In the genomic region with DNA sequence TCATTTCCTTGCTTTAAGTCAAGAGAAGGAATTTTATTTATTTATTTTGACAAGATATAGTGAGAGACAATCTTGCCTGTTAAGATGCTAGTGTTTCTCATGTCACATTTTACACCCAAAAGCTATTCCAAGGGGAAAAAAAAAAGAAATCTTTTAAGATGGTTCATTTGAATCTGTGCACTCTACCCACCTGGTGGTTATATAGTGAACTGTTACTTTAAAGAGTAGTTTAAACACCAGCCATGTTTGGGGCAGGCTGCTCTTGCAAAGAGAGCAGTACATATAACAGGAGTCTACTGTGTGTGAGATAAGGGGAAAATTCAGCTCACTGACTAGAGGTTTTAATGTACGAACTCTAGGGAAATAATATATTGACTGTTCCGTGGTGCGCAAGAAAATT, we compare ENCODE assay signal across 16 cellular contexts. TPM values are rescaled to one million over a fixed set of nuclear protein-coding genes. Genes with fewer than 3 reads are reported as not detected.
DNase-seq lines count a peak whose midpoint lies in the region; ATAC-seq and TF ChIP-seq lines count a peak whose summit lies in the region.
"Had no signal": no experiment of that assay in that cellular context is flagged by ENCODE, and none has a peak within 500 bp of the region (broad histone marks: within the 10 kb centered on the region; RNA-seq: fewer than 3 reads in every experiment).

No MANE protein-coding gene starts in this region.

- H3K27ac Mint-ChIP-seq in activated CD8-positive, alpha-beta T cell treated with anti-CD3 and anti-CD28 coated beads, Interleukin-2, amount 10 ng/mL, durations not matched to agents 7 days and 5 days, result no peak overlapping the region
- H3K27ac Mint-ChIP-seq in activated CD4-positive, alpha-beta T cell treated with anti-CD3 and anti-CD28 coated beads for 36 hours, result no peak overlapping the region
- H3K27ac Mint-ChIP-seq: activated naive CD8-positive, alpha-beta T cell treated with anti-CD3 and anti-CD28 coated beads for 36 hours had no signal

- no peaks in the 10 kb centered on the region for H3K4me1 ChIP-seq in Panc1 (ENCODE audit: control insufficient read depth, insufficient read depth, low read length)
- H3K4me1 ChIP-seq in foreskin keratinocyte, result no peaks in the 10 kb centered on the region
- H3K4me1 ChIP-seq: parathyroid adenoma had no signal

- no TSS peak for BruUV-seq in Panc1 (replicated peaks; lab: Mats Ljungman, UMichigan)

- H3K27me3 ChIP-seq in Panc1 (ENCODE audit: control insufficient read depth, insufficient read depth, low read length), result peaks cover 22% of the 10 kb centered on the region
- peaks cover 9% of the 10 kb centered on the region for H3K27me3 ChIP-seq in foreskin keratinocyte

- no peaks in the 10 kb centered on the region for H3K9me3 Mint-ChIP-seq in activated CD8-positive, alpha-beta T cell treated with anti-CD3 and anti-CD28 coated beads, Interleukin-2, amount 10 ng/mL, durations not matched to agents 7 days and 5 days (ENCODE audit: insufficient read depth)
- no peaks in the 10 kb centered on the region for H3K9me3 Mint-ChIP-seq in activated CD4-positive, alpha-beta T cell treated with anti-CD3 and anti-CD28 coated beads for 36 hours (ENCODE audit: low read depth)
- H3K9me3 Mint-ChIP-seq: activated naive CD8-positive, alpha-beta T cell treated with anti-CD3 and anti-CD28 coated beads for 36 hours had no signal

- TF ChIP-seq CTCF in Panc1 (IDR thresholded peaks at IDR 0.05) (peak; percentile 20; the same call in 1 of the 2 replicates), foreskin keratinocyte (conservative IDR thresholded peaks at IDR 0.05) (no peak)

- no peaks in the 10 kb centered on the region for H3K36me3 ChIP-seq in Panc1 (ENCODE audit: control insufficient read depth, insufficient read depth, low read length)
- H3K36me3 ChIP-seq: heart left ventricle, suprapubic skin had no signal

- no peaks in the 10 kb centered on the region for H3K36me3 Mint-ChIP-seq in activated CD8-positive, alpha-beta T cell treated with anti-CD3 and anti-CD28 coated beads, Interleukin-2, amount 10 ng/mL, durations not matched to agents 7 days and 5 days (ENCODE audit: low read depth)
- H3K36me3 Mint-ChIP-seq in activated CD4-positive, alpha-beta T cell treated with anti-CD3 and anti-CD28 coated beads for 36 hours (ENCODE audit: low read depth), result no peaks in the 10 kb centered on the region
- H3K36me3 Mint-ChIP-seq: activated naive CD8-positive, alpha-beta T cell treated with anti-CD3 and anti-CD28 coated beads for 36 hours had no signal

- POLR2A ChIA-PET in Panc1 (lab: Charles Lee), result no interaction called here
- POLR2A ChIA-PET in activated CD8-positive, alpha-beta T cell treated with anti-CD3 and anti-CD28 coated beads, Interleukin-2, amount 10 ng/mL, durations not matched to agents 7 days and 5 days (lab: Charles Lee), result no interaction called here
- POLR2A ChIA-PET in activated CD4-positive, alpha-beta T cell treated with anti-CD3 and anti-CD28 coated beads for 36 hours (lab: Charles Lee), result no interaction called here

- CTCF ChIA-PET in Panc1 (lab: Charles Lee), result no interaction called here
- CTCF ChIA-PET in activated CD8-positive, alpha-beta T cell treated with anti-CD3 and anti-CD28 coated beads, Interleukin-2, amount 10 ng/mL, durations not matched to agents 7 days and 5 days (lab: Charles Lee), result no interaction called here
- CTCF ChIA-PET in activated CD4-positive, alpha-beta T cell treated with anti-CD3 and anti-CD28 coated beads for 36 hours (lab: Charles Lee), result interaction anchor here (0.6 to 1.4 kb wide), 2 partner anchors 10 to 1064 kb away, joined by 3 read pairs; no protein-coding TSS in a partner anchor

- ATAC-seq in GM18519 (IDR thresholded peaks at IDR 0.05; ENCODE audit: low FRiP score, unreplicated experiment), result peak; percentile 52
- ATAC-seq in Panc1, result no peak
- no peak for ATAC-seq in activated CD8-positive, alpha-beta T cell treated with anti-CD3 and anti-CD28 coated beads, Interleukin-2, amount 10 ng/mL, durations not matched to agents 7 days and 5 days
- no peak for ATAC-seq in HG03378 (IDR thresholded peaks at IDR 0.05; ENCODE audit: unreplicated experiment)
- no peak for ATAC-seq in foreskin keratinocyte
- no peak for ATAC-seq in activated CD4-positive, alpha-beta T cell treated with anti-CD3 and anti-CD28 coated beads for 36 hours
- ATAC-seq: heart left ventricle had no signal

- DNase-seq in NCI-H1417 (lab: John Stamatoyannopoulos, UW) (peak; percentile 15 to 89 (median 76)), Panc1 (ENCODE audit: low read depth, low spot score) (no peak), left kidney (ENCODE audit: low read depth, low spot score) (peak; percentile 31), foreskin keratinocyte (no peak)
- no peak for DNase-seq in activated CD8-positive, alpha-beta T cell treated with anti-CD3 and anti-CD28 coated beads, Interleukin-2, amount 10 ng/mL, durations not matched to agents 7 days and 5 days
- DNase-seq in activated CD4-positive, alpha-beta T cell treated with anti-CD3 and anti-CD28 coated beads for 36 hours, result no peak
- DNase-seq: activated naive CD8-positive, alpha-beta T cell treated with anti-CD3 and anti-CD28 coated beads for 36 hours; dermis blood vessel endothelial cell; heart left ventricle; mammary epithelial cell; NCI-H2107; SW 1271 had no signal

- H3K27ac ChIP-seq in Panc1 (ENCODE audit: low read length) (no peak overlapping the region), foreskin keratinocyte (no peak overlapping the region)
- H3K27ac ChIP-seq: heart left ventricle, parathyroid adenoma, suprapubic skin had no signal

- intact Hi-C loops in Panc1 (cut with micrococcal nuclease; ENCODE audit: unreplicated experiment), result no loop called here
- intact Hi-C loops in activated CD4-positive, alpha-beta T cell treated with anti-CD3 and anti-CD28 coated beads for 36 hours (cut with DNase I, micrococcal nuclease), result no loop called here

- peaks cover 8% of the 10 kb centered on the region for H3K4me1 Mint-ChIP-seq in activated CD8-positive, alpha-beta T cell treated with anti-CD3 and anti-CD28 coated beads, Interleukin-2, amount 10 ng/mL, durations not matched to agents 7 days and 5 days (ENCODE audit: low read depth)
- peaks cover 10% of the 10 kb centered on the region for H3K4me1 Mint-ChIP-seq in activated CD4-positive, alpha-beta T cell treated with anti-CD3 and anti-CD28 coated beads for 36 hours

- no peaks in the 10 kb centered on the region for H3K9me3 ChIP-seq in Panc1 (ENCODE audit: control insufficient read depth, insufficient read depth, low read depth, low read length)
- H3K9me3 ChIP-seq: heart left ventricle, suprapubic skin had no signal

- H3K4me3 ChIP-seq in Panc1 (ENCODE audit: low read depth in 2 of 2, low read length in 2 of 2), result no peak overlapping the region
- H3K4me3 ChIP-seq: heart left ventricle, suprapubic skin had no signal

- H3K27me3 Mint-ChIP-seq in activated CD8-positive, alpha-beta T cell treated with anti-CD3 and anti-CD28 coated beads, Interleukin-2, amount 10 ng/mL, durations not matched to agents 7 days and 5 days (ENCODE audit: low read depth), result peaks cover 21% of the 10 kb centered on the region
- H3K27me3 Mint-ChIP-seq in activated CD4-positive, alpha-beta T cell treated with anti-CD3 and anti-CD28 coated beads for 36 hours, result peaks cover 30% of the 10 kb centered on the region

- no peak overlapping the region for H3K4me3 Mint-ChIP-seq in activated CD8-positive, alpha-beta T cell treated with anti-CD3 and anti-CD28 coated beads, Interleukin-2, amount 10 ng/mL, durations not matched to agents 7 days and 5 days
- H3K4me3 Mint-ChIP-seq in activated CD4-positive, alpha-beta T cell treated with anti-CD3 and anti-CD28 coated beads for 36 hours, result no peak overlapping the region
- H3K4me3 Mint-ChIP-seq: activated naive CD8-positive, alpha-beta T cell treated with anti-CD3 and anti-CD28 coated beads for 36 hours had no signal

- in situ Hi-C loops in Panc1 (cut with HindIII; ENCODE audit: low pct_unique_long_range_greater_than_20kb, low sequenced_read_pairs), result no loop called here

RNA-seq across cellular contexts. Expression of gene ELAVL4, which starts 3.3 kb away (rescaled TPM):
- not detected for total RNA-seq in Panc1 (2021; ENCODE audit: unreplicated experiment)
- not detected for polyA plus RNA-seq in Panc1 (2012; ENCODE audit: insufficient read length)
- total RNA-seq in activated CD8-positive, alpha-beta T cell treated with anti-CD3 and anti-CD28 coated beads, Interleukin-2, amount 10 ng/mL, durations not matched to agents 7 days and 5 days, result not detected
- not detected in 2 replicates for total RNA-seq in foreskin keratinocyte
- not detected in 2 replicates for polyA plus RNA-seq in foreskin keratinocyte
- total RNA-seq in activated CD4-positive, alpha-beta T cell treated with anti-CD3 and anti-CD28 coated beads for 36 hours, result not detected
- total RNA-seq: activated naive CD8-positive, alpha-beta T cell treated with anti-CD3 and anti-CD28 coated beads for 36 hours; dermis blood vessel endothelial cell; mammary epithelial cell had no signal
- polyA plus RNA-seq: heart left ventricle, mammary epithelial cell had no signal

Comparison
In these comparisons a context has a peak if more than half of its experiments do, and no peak if none do; other contexts are left out.
1. DNase-seq: peak in NCI-H1417 (3 of 3) and left kidney (single experiment); none in Panc1 (single experiment), activated CD8-positive, alpha-beta T cell treated with anti-CD3 and anti-CD28 coated beads, Interleukin-2, amount 10 ng/mL, durations not matched to agents 7 days and 5 days (single experiment), foreskin keratinocyte (0 of 2) and activated CD4-positive, alpha-beta T cell treated with anti-CD3 and anti-CD28 coated beads for 36 hours (single experiment).